In genomic region chr6:45577836-45578504, GRCh38 we compare ENCODE assay signal across 15 cellular contexts.
DNase-seq lines count a peak whose midpoint lies in the region; ATAC-seq and TF ChIP-seq lines count a peak whose summit lies in the region.
"Had no signal": no experiment of that assay in that cellular context is flagged by ENCODE, and none has a peak within 500 bp of the region (broad histone marks: within the 10 kb centered on the region; RNA-seq: fewer than 3 reads in every experiment).

No MANE protein-coding gene starts in this region.

- H3K27ac Mint-ChIP-seq in activated CD8-positive, alpha-beta T cell treated with anti-CD3 and anti-CD28 coated beads, Interleukin-2, amount 10 ng/mL, durations not matched to agents 7 days and 5 days, result no peak overlapping the region
- no peak overlapping the region for H3K27ac Mint-ChIP-seq in activated CD8-positive, alpha-beta T cell treated with anti-CD3 and anti-CD28 coated beads for 36 hours
- H3K27ac Mint-ChIP-seq: activated CD8-positive, alpha-beta memory T cell treated with anti-CD3 and anti-CD28 coated beads, Interleukin-2, amount 10 ng/mL, durations not matched to agents 7 days and 5 days; activated naive CD4-positive, alpha-beta T cell treated with anti-CD3 and anti-CD28 coated beads, Interleukin-2, amount 50 U/mL, for 24 hours; nephron progenitor cell had no signal

- H3K4me3 ChIP-seq in cardiac fibroblast (replicated peaks in 1 of 2; ENCODE audit: low read depth in 2 of 2, low read length in 2 of 2), result no peak overlapping the region
- H3K4me3 ChIP-seq: A549 had no signal

- no peak overlapping the region for H3K4me3 Mint-ChIP-seq in activated CD8-positive, alpha-beta T cell treated with anti-CD3 and anti-CD28 coated beads, Interleukin-2, amount 10 ng/mL, durations not matched to agents 7 days and 5 days
- H3K4me3 Mint-ChIP-seq in activated CD8-positive, alpha-beta T cell treated with anti-CD3 and anti-CD28 coated beads for 36 hours, result no peak overlapping the region
- H3K4me3 Mint-ChIP-seq: activated CD8-positive, alpha-beta memory T cell treated with anti-CD3 and anti-CD28 coated beads, Interleukin-2, amount 10 ng/mL, durations not matched to agents 7 days and 5 days; activated naive CD4-positive, alpha-beta T cell treated with anti-CD3 and anti-CD28 coated beads, Interleukin-2, amount 50 U/mL, for 24 hours; nephron progenitor cell had no signal

- peaks cover 4% of the 10 kb centered on the region for H3K36me3 Mint-ChIP-seq in activated CD8-positive, alpha-beta T cell treated with anti-CD3 and anti-CD28 coated beads, Interleukin-2, amount 10 ng/mL, durations not matched to agents 7 days and 5 days (ENCODE audit: low read depth)
- peaks cover 3% of the 10 kb centered on the region for H3K36me3 Mint-ChIP-seq in activated CD8-positive, alpha-beta T cell treated with anti-CD3 and anti-CD28 coated beads for 36 hours (ENCODE audit: low read depth)

- no peaks in the 10 kb centered on the region for H3K27me3 Mint-ChIP-seq in activated CD8-positive, alpha-beta T cell treated with anti-CD3 and anti-CD28 coated beads, Interleukin-2, amount 10 ng/mL, durations not matched to agents 7 days and 5 days (ENCODE audit: low read depth)
- H3K27me3 Mint-ChIP-seq in activated CD8-positive, alpha-beta T cell treated with anti-CD3 and anti-CD28 coated beads for 36 hours, result no peaks in the 10 kb centered on the region
- H3K27me3 Mint-ChIP-seq: activated CD8-positive, alpha-beta memory T cell treated with anti-CD3 and anti-CD28 coated beads, Interleukin-2, amount 10 ng/mL, durations not matched to agents 7 days and 5 days; activated naive CD4-positive, alpha-beta T cell treated with anti-CD3 and anti-CD28 coated beads, Interleukin-2, amount 50 U/mL, for 24 hours had no signal

- DNase-seq in activated CD8-positive, alpha-beta T cell treated with anti-CD3 and anti-CD28 coated beads, Interleukin-2, amount 10 ng/mL, durations not matched to agents 7 days and 5 days, result peak; percentile 6
- no peak for DNase-seq in activated CD8-positive, alpha-beta T cell treated with anti-CD3 and anti-CD28 coated beads for 36 hours
- DNase-seq in cardiac fibroblast (ENCODE audit: low read depth in 2 of 2), result peak; percentile 49 to 51
- DNase-seq in medulla oblongata (ENCODE audit: extremely low spot score), result peak; percentile 10
- no peak for DNase-seq in left colon
- no peak for DNase-seq in nucleus accumbens (lab: John Stamatoyannopoulos, UW)
- DNase-seq in NCI-H1105 (lab: John Stamatoyannopoulos, UW), result no peak
- no peak for DNase-seq in NOMO-1 (lab: John Stamatoyannopoulos, UW; ENCODE audit: unreplicated experiment in 2 of 2)
- DNase-seq: activated CD8-positive, alpha-beta memory T cell treated with anti-CD3 and anti-CD28 coated beads, Interleukin-2, amount 10 ng/mL, durations not matched to agents 7 days and 5 days; DMS153; kidney; nephron progenitor cell; testis had no signal

- no peak for ATAC-seq in activated CD8-positive, alpha-beta T cell treated with anti-CD3 and anti-CD28 coated beads, Interleukin-2, amount 10 ng/mL, durations not matched to agents 7 days and 5 days
- no peak for ATAC-seq in activated CD8-positive, alpha-beta T cell treated with anti-CD3 and anti-CD28 coated beads for 36 hours
- ATAC-seq in left colon, result no peak
- ATAC-seq: A549; activated CD8-positive, alpha-beta memory T cell treated with anti-CD3 and anti-CD28 coated beads, Interleukin-2, amount 10 ng/mL, durations not matched to agents 7 days and 5 days had no signal

- H3K9me3 Mint-ChIP-seq in activated CD8-positive, alpha-beta T cell treated with anti-CD3 and anti-CD28 coated beads, Interleukin-2, amount 10 ng/mL, durations not matched to agents 7 days and 5 days (ENCODE audit: insufficient read depth), result peaks cover 8% of the 10 kb centered on the region
- peaks cover 7% of the 10 kb centered on the region for H3K9me3 Mint-ChIP-seq in activated CD8-positive, alpha-beta T cell treated with anti-CD3 and anti-CD28 coated beads for 36 hours
- H3K9me3 Mint-ChIP-seq: activated naive CD4-positive, alpha-beta T cell treated with anti-CD3 and anti-CD28 coated beads, Interleukin-2, amount 50 U/mL, for 24 hours had no signal

- intact Hi-C loops in activated CD8-positive, alpha-beta T cell treated with anti-CD3 and anti-CD28 coated beads for 36 hours (cut with micrococcal nuclease), result no loop called here
- intact Hi-C loops in left colon (cut with DNase I, micrococcal nuclease), result no loop called here

- CTCF ChIA-PET in activated CD8-positive, alpha-beta T cell treated with anti-CD3 and anti-CD28 coated beads, Interleukin-2, amount 10 ng/mL, durations not matched to agents 7 days and 5 days (lab: Charles Lee), result no interaction called here
- CTCF ChIA-PET in activated CD8-positive, alpha-beta T cell treated with anti-CD3 and anti-CD28 coated beads for 36 hours (lab: Charles Lee), result no interaction called here

- TF ChIP-seq CTCF in activated CD8-positive, alpha-beta T cell treated with anti-CD3 and anti-CD28 coated beads for 36 hours (IDR thresholded peaks at IDR 0.05), result no peak
- TF ChIP-seq CTCF in cardiac fibroblast (IDR thresholded peaks at IDR 0.05; ENCODE audit: low read depth, low read length), result no peak

- POLR2A ChIA-PET in activated CD8-positive, alpha-beta T cell treated with anti-CD3 and anti-CD28 coated beads, Interleukin-2, amount 10 ng/mL, durations not matched to agents 7 days and 5 days (lab: Charles Lee), result no interaction called here
- POLR2A ChIA-PET in activated CD8-positive, alpha-beta T cell treated with anti-CD3 and anti-CD28 coated beads for 36 hours (lab: Charles Lee), result interaction anchor here (0.7 kb wide), 1 partner anchor 105 kb away, joined by 3 read pairs; no protein-coding TSS in a partner anchor

- H3K4me1 Mint-ChIP-seq in activated CD8-positive, alpha-beta T cell treated with anti-CD3 and anti-CD28 coated beads, Interleukin-2, amount 10 ng/mL, durations not matched to agents 7 days and 5 days (ENCODE audit: low read depth), result peaks cover 11% of the 10 kb centered on the region
- peaks cover 6% of the 10 kb centered on the region for H3K4me1 Mint-ChIP-seq in activated CD8-positive, alpha-beta T cell treated with anti-CD3 and anti-CD28 coated beads for 36 hours (ENCODE audit: low read depth)

Comparison
In these comparisons a context has a peak if more than half of its experiments do, and no peak if none do; other contexts are left out.
1. DNase-seq: peak in activated CD8-positive, alpha-beta T cell treated with anti-CD3 and anti-CD28 coated beads, Interleukin-2, amount 10 ng/mL, durations not matched to agents 7 days and 5 days (single experiment), cardiac fibroblast (2 of 2) and medulla oblongata (single experiment); none in activated CD8-positive, alpha-beta T cell treated with anti-CD3 and anti-CD28 coated beads for 36 hours (single experiment), left colon (0 of 2), nucleus accumbens (0 of 56), NCI-H1105 (single experiment) and NOMO-1 (0 of 2).